1 cellular context compared by ENCODE assay signal in the genomic region with DNA sequence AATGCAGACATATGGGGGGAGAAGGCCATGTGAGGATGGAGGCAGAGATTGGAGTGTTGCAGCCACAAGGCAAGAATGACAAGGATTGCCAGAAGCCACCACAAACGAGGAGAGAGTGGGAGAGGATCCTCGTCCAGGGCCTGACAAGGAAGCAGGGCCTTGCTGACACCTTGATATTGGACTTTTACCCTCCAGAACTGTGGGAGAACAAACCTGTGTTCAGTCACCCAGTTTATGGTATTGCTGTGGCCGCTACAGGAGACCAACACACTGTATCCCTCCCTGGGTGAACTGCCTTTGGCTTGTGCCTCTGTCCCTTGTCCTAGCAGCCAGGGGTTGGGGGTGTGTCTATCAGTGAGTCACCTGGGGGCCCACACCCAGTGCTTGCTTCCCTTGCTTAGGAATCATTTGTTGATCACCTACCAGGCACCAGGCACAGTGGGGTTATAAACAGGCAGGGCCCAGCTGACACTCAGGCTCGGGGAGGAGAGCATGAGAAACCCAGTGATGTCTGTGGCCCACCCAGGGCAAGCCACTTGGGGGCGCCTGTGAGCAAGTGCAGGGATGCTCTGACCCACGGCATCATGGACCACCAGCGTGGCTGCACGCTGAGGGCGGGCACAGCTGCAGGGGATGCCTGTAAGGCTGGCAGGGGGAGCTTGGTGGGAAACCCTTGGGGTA.
TF ChIP-seq lines count a peak whose summit lies in the region.

No MANE protein-coding gene starts in this region.

TF ChIP-seq in GM23338, 12 proteins besides CTCF, POLR2A, EP300 and RAD21 (continued from another document):
- TF ChIP-seq ZNF462 (CRISPR knock-in tag; IDR thresholded peaks at IDR 0.05) (no peak), NANOG (IDR thresholded peaks at IDR 0.05; ENCODE audit: borderline replicate concordance) (no peak), REST (IDR thresholded peaks at IDR 0.05; ENCODE audit: unreplicated experiment) (no peak), ZNF331 (CRISPR knock-in tag; IDR thresholded peaks at IDR 0.05; ENCODE audit: low read depth) (no peak), EZH2 (IDR thresholded peaks at IDR 0.05; ENCODE audit: low read depth, unreplicated experiment) (no peak)
